15 cellular contexts compared by ENCODE assay signal in genomic region chr6:111747791-111748190, GRCh38.
A peak's percentile ranks its signal among the peaks of the same experiment; 100 is the strongest.
DNase-seq lines count a peak whose midpoint lies in the region; ATAC-seq and TF ChIP-seq lines count a peak whose summit lies in the region.
"Had no signal": no experiment of that assay in that cellular context is flagged by ENCODE, and none has a peak within 500 bp of the region (broad histone marks: within the 10 kb centered on the region; RNA-seq: fewer than 3 reads in every experiment).

No MANE protein-coding gene starts in this region.

- no peak for TF ChIP-seq CTCF in gastrocnemius medialis (IDR thresholded peaks at IDR 0.05 in 4 of 5, conservative IDR thresholded peaks at IDR 0.05 in 1 of 5)

- H4K20me1 ChIP-seq in Karpas-422 (ENCODE audit: insufficient read depth, low read depth, low read length), result no peaks in the 10 kb centered on the region

- H3K27ac Mint-ChIP-seq in activated T-cell treated with anti-CD3 and anti-CD28 coated beads, Interleukin-2, amount 50 U/mL, for 24 hours, result peak overlapping the region; percentile 86
- H3K27ac Mint-ChIP-seq in effector memory CD8-positive, alpha-beta T cell, result peak overlapping the region; percentile 100
- H3K27ac Mint-ChIP-seq: type B pancreatic cell had no signal

- no peak overlapping the region for H2AFZ ChIP-seq in Karpas-422 (ENCODE audit: low read length)

- H3K4me3 ChIP-seq in Karpas-422 (ENCODE audit: low read length) (no peak overlapping the region), gastrocnemius medialis (no peak overlapping the region), MG63 (no peak overlapping the region)
- H3K4me3 ChIP-seq: adrenal gland, ovary had no signal

- no peak for TF ChIP-seq POLR2A in gastrocnemius medialis (IDR thresholded peaks at IDR 0.05)

- intact Hi-C loops in gastrocnemius medialis (cut with DNase I; ENCODE audit: low total_unique reads), result no loop called here

- ATAC-seq in effector memory CD8-positive, alpha-beta T cell (replicated peaks), result no peak
- ATAC-seq in gastrocnemius medialis, result no peak

- H3K4me2 ChIP-seq in Karpas-422 (ENCODE audit: low read depth, low read length, poor library complexity, severe bottlenecking), result peak overlapping the region; percentile 45

- no peaks in the 10 kb centered on the region for H3K27me3 Mint-ChIP-seq in activated T-cell treated with anti-CD3 and anti-CD28 coated beads, Interleukin-2, amount 50 U/mL, for 24 hours
- no peaks in the 10 kb centered on the region for H3K27me3 Mint-ChIP-seq in effector memory CD8-positive, alpha-beta T cell
- H3K27me3 Mint-ChIP-seq: type B pancreatic cell had no signal

- H3K4me3 Mint-ChIP-seq in activated T-cell treated with anti-CD3 and anti-CD28 coated beads, Interleukin-2, amount 50 U/mL, for 24 hours, result peak overlapping the region; percentile 0
- H3K4me3 Mint-ChIP-seq in effector memory CD8-positive, alpha-beta T cell, result peak overlapping the region; percentile 60 to 71
- H3K4me3 Mint-ChIP-seq: type B pancreatic cell had no signal

- H3K4me1 ChIP-seq in Karpas-422 (ENCODE audit: low read length), result peaks cover 98% of the 10 kb centered on the region
- peaks cover 17 to 56% of the 10 kb centered on the region in 2 donors for H3K4me1 ChIP-seq in gastrocnemius medialis

- H3K4me1 Mint-ChIP-seq in activated T-cell treated with anti-CD3 and anti-CD28 coated beads, Interleukin-2, amount 50 U/mL, for 24 hours (ENCODE audit: low read depth), result peaks cover 91% of the 10 kb centered on the region
- H3K4me1 Mint-ChIP-seq in effector memory CD8-positive, alpha-beta T cell (ENCODE audit: low read depth in 2 of 2), result peaks cover 68 to 88% of the 10 kb centered on the region in 2 donors

- peaks cover 92% of the 10 kb centered on the region for H3K79me2 ChIP-seq in Karpas-422 (ENCODE audit: low read length)

- H3K36me3 ChIP-seq in Karpas-422 (ENCODE audit: insufficient read depth, low read length), result no peaks in the 10 kb centered on the region; the same call in 1 of the 2 replicates
- no peaks in the 10 kb centered on the region for H3K36me3 ChIP-seq in gastrocnemius medialis
- H3K36me3 ChIP-seq in MG63, result no peaks in the 10 kb centered on the region
- H3K36me3 ChIP-seq: adrenal gland, ovary had no signal

- H3K9me3 ChIP-seq in Karpas-422 (ENCODE audit: low read length), result no peaks in the 10 kb centered on the region
- no peaks in the 10 kb centered on the region for H3K9me3 ChIP-seq in gastrocnemius medialis
- H3K9me3 ChIP-seq in MG63, result no peaks in the 10 kb centered on the region
- H3K9me3 ChIP-seq: adrenal gland, ovary had no signal

- in situ Hi-C loops in gastrocnemius medialis (cut with MboI; ENCODE audit: low sequenced_read_pairs in 4 of 4), result loop anchor here in 1 of 4 donors (25.0 kb wide), 1 partner anchor 115 kb away; the partner anchor contains the start of gene FYN

- peak overlapping the region; percentile 93 for H3K27ac ChIP-seq in Karpas-422 (ENCODE audit: low read length)
- peak overlapping the region in 3 of 4 donors; percentile 9 to 50 (median 26) for H3K27ac ChIP-seq in gastrocnemius medialis
- H3K27ac ChIP-seq: ovary had no signal

- peaks cover 3% of the 10 kb centered on the region for H3K9me3 Mint-ChIP-seq in activated T-cell treated with anti-CD3 and anti-CD28 coated beads, Interleukin-2, amount 50 U/mL, for 24 hours
- H3K9me3 Mint-ChIP-seq in effector memory CD8-positive, alpha-beta T cell, result no peaks in the 10 kb centered on the region
- H3K9me3 Mint-ChIP-seq: type B pancreatic cell had no signal

- no peaks in the 10 kb centered on the region for H3K9me2 ChIP-seq in Karpas-422 (replicated peaks; ENCODE audit: insufficient read depth, low read length)

- H3K27me3 ChIP-seq in Karpas-422 (ENCODE audit: low read length) (no peaks in the 10 kb centered on the region), gastrocnemius medialis (no peaks in the 10 kb centered on the region), MG63 (no peaks in the 10 kb centered on the region)
- H3K27me3 ChIP-seq: adrenal gland, ovary had no signal

- H3K36me3 Mint-ChIP-seq in activated T-cell treated with anti-CD3 and anti-CD28 coated beads, Interleukin-2, amount 50 U/mL, for 24 hours (ENCODE audit: low read depth), result peaks cover 95% of the 10 kb centered on the region
- H3K36me3 Mint-ChIP-seq in effector memory CD8-positive, alpha-beta T cell (ENCODE audit: insufficient read depth), result peaks cover 72% of the 10 kb centered on the region

- no peak overlapping the region for H3K9ac ChIP-seq in Karpas-422 (ENCODE audit: low read length)

- DNase-seq in activated T-cell treated with anti-CD3 and anti-CD28 coated beads, Interleukin-2, amount 50 U/mL, for 24 hours, result no peak
- no peak for DNase-seq in activated T-cell treated with anti-CD3 and anti-CD28 coated beads, Interleukin-2, amount 50 U/mL, for 1 hour
- no peak for DNase-seq in Karpas-422
- no peak for DNase-seq in effector memory CD8-positive, alpha-beta T cell
- no peak for DNase-seq in gastrocnemius medialis
- no peak for DNase-seq in MG63
- no peak for DNase-seq in NCI-H1930 (lab: John Stamatoyannopoulos, UW)
- no peak for DNase-seq in NCI-H1092 (lab: John Stamatoyannopoulos, UW)
- DNase-seq: adrenal gland; cerebellar nuclear complex; NCI-H2029 treated with DMSO at 0.1 percent for 48 hours; NCI-H526; ovary; stimulated activated CD4-positive, alpha-beta T cell treated with anti-CD3 and anti-CD28 coated beads, Interleukin-4, amount 100 ng/mL, for 1 hour had no signal
